In the genomic region with DNA sequence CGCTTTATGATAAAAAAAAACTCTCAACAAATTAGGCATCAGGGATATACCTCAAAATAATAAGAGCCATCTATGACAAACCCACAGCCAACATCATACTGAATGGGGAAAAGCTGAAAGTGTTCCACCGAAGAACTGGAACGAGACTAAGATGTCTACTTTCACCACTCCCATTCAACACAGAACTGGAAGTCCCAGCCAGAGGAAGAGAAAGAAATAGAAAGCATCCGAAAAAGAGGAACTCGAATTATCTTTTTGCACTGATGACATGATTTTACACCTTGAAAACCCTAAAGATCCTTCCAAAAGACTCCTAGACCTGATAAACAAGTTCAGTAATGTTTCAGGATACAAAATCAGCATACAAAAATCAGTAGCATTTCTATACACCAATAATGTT, we compare ENCODE assay signal across 21 cellular contexts.
DNase-seq lines count a peak whose midpoint lies in the region; ATAC-seq lines count a peak whose summit lies in the region.
"Had no signal": no experiment of that assay in that cellular context is flagged by ENCODE, and none has a peak within 500 bp of the region (broad histone marks: within the 10 kb centered on the region; RNA-seq: fewer than 3 reads in every experiment).

No MANE protein-coding gene starts in this region.

- H3K27me3 Mint-ChIP-seq in memory B cell: no peaks in the 10 kb centered on the region

- H3K4me3 Mint-ChIP-seq in memory B cell: peak overlapping the region; percentile 61
- H3K4me3 Mint-ChIP-seq: CD14-positive monocyte had no signal

- H3K14ac ChIP-seq in neuronal stem cell (ENCODE audit: low read length): no peak overlapping the region

- no peak overlapping the region for H3K23ac ChIP-seq in neuronal stem cell (ENCODE audit: low read depth, low read length, poor library complexity)

- H2BK120ac ChIP-seq in neuronal stem cell (ENCODE audit: low read depth, low read length): no peak overlapping the region

- no peaks in the 10 kb centered on the region for H3K79me1 ChIP-seq in neuronal stem cell (ENCODE audit: low read depth, low read length)

- no peak overlapping the region for H2AFZ ChIP-seq in neuronal stem cell (ENCODE audit: low read length)

- no peaks in the 10 kb centered on the region for H3K9me3 ChIP-seq in neuronal stem cell (replicated peaks in 1 of 2; ENCODE audit: control insufficient read depth in 2 of 2, insufficient read depth in 1 of 2, low read depth in 1 of 2, low read length in 2 of 2)

- H2AK5ac ChIP-seq in neuronal stem cell (ENCODE audit: low read depth, low read length): no peak overlapping the region

- DNase-seq in NOMO-1 (lab: John Stamatoyannopoulos, UW; ENCODE audit: unreplicated experiment in 2 of 2) (peak; percentile 1 to 37), NOMO-1 treated with dmso at 0.1 percent for 144 hours (lab: John Stamatoyannopoulos, UW; ENCODE audit: unreplicated experiment) (no peak), NOMO-1 treated with DMSO at 0.1 percent for 48 hours (lab: John Stamatoyannopoulos, UW; ENCODE audit: unreplicated experiment) (peak; percentile 38), memory B cell (ENCODE audit: low spot score in 2 of 2) (no peak), NCI-H1417 (lab: John Stamatoyannopoulos, UW) (no peak), neuronal stem cell (ENCODE audit: low spot score) (no peak)
- DNase-seq in stimulated activated CD4-positive, alpha-beta T cell treated with anti-CD3 and anti-CD28 coated beads, Interleukin-2, amount 100 ng/mL, for 48 hours: no peak
- DNase-seq: 8988T, DMS79, GOT3, NCI-H1048, NCI-H1436 treated with DMSO at 0.1 percent for 48 hours, NCI-H2029, NCI-H345, NCI-H524 treated with DMSO at 0.1 percent for 48 hours, Right ventricle myocardium superior, T-helper 1 cell had no signal

- no peak overlapping the region for H3K27ac ChIP-seq in neuronal stem cell (replicated peaks; ENCODE audit: low read length)

- no peak overlapping the region for H3K18ac ChIP-seq in neuronal stem cell (ENCODE audit: low read length)

- no peaks in the 10 kb centered on the region for H3K4me1 ChIP-seq in neuronal stem cell (ENCODE audit: control insufficient read depth in 2 of 2, insufficient read depth in 1 of 2, low read depth in 1 of 2, low read length in 2 of 2)

- ATAC-seq in GM21390 (IDR thresholded peaks at IDR 0.05; ENCODE audit: unreplicated experiment): peak; percentile 71
- ATAC-seq in memory B cell (ENCODE audit: low read depth): peak; percentile 37
- ATAC-seq: HCT116, SK-N-SH treated with all-trans-retinoic acid at 6 μM for 48 hours had no signal

- H3K36me3 Mint-ChIP-seq in memory B cell: peaks cover 15% of the 10 kb centered on the region
- H3K36me3 Mint-ChIP-seq: CD14-positive monocyte had no signal

- H2BK5ac ChIP-seq in neuronal stem cell (ENCODE audit: low read length): no peak overlapping the region

- H3K4ac ChIP-seq in neuronal stem cell (ENCODE audit: low read length): no peak overlapping the region

- H3K36me3 ChIP-seq in neuronal stem cell (replicated peaks in 1 of 2; ENCODE audit: control insufficient read depth in 2 of 2, insufficient read depth in 2 of 2, low read length in 2 of 2): no peaks in the 10 kb centered on the region

- no peak overlapping the region for H3K9ac ChIP-seq in neuronal stem cell (ENCODE audit: low read depth, low read length, poor library complexity)

- H3K4me3 ChIP-seq in neuronal stem cell (ENCODE audit: low read length in 2 of 2): no peak overlapping the region

- no peak overlapping the region for H4K8ac ChIP-seq in neuronal stem cell (ENCODE audit: low read depth, low read length)

- H3K27ac Mint-ChIP-seq in memory B cell: peak overlapping the region; percentile 84
- H3K27ac Mint-ChIP-seq: CD14-positive monocyte had no signal

- peaks cover 7% of the 10 kb centered on the region for H3K9me3 Mint-ChIP-seq in memory B cell

- no peaks in the 10 kb centered on the region for H3K27me3 ChIP-seq in neuronal stem cell (ENCODE audit: control insufficient read depth in 3 of 3, insufficient read depth in 3 of 3, low read depth in 1 of 3, low read length in 3 of 3)

- no peak overlapping the region for H3K4me2 ChIP-seq in neuronal stem cell (ENCODE audit: insufficient read depth, low read length, poor library complexity, severe bottlenecking)

- no peak overlapping the region for H2BK15ac ChIP-seq in neuronal stem cell (ENCODE audit: low read length)

- H4K91ac ChIP-seq in neuronal stem cell (ENCODE audit: low read depth, low read length, poor library complexity): no peak overlapping the region

- H2BK12ac ChIP-seq in neuronal stem cell (ENCODE audit: low read length): no peak overlapping the region

- WGBS in neuronal stem cell (ENCODE audit: extremely low coverage in 2 of 2, insufficient read length in 2 of 2, insufficient replicate concordance in 1 of 2), 2 donors: no CpG with 5 or more reads among the region's 5 CpGs

- peaks cover 15% of the 10 kb centered on the region for H3K4me1 Mint-ChIP-seq in memory B cell
- H3K4me1 Mint-ChIP-seq: CD14-positive monocyte had no signal

Comparison
In these comparisons a context has a peak if more than half of its experiments do, and no peak if none do; other contexts are left out.
1. DNase-seq: peak in NOMO-1 (2 of 2) and NOMO-1 treated with DMSO at 0.1 percent for 48 hours (single experiment); none in NOMO-1 treated with dmso at 0.1 percent for 144 hours (single experiment), memory B cell (0 of 2), NCI-H1417 (0 of 3), stimulated activated CD4-positive, alpha-beta T cell treated with anti-CD3 and anti-CD28 coated beads, Interleukin-2, amount 100 ng/mL, for 48 hours (0 of 2) and neuronal stem cell (single experiment).